Comparison of ENCODE assay signal across 15 cellular contexts in the genomic region with DNA sequence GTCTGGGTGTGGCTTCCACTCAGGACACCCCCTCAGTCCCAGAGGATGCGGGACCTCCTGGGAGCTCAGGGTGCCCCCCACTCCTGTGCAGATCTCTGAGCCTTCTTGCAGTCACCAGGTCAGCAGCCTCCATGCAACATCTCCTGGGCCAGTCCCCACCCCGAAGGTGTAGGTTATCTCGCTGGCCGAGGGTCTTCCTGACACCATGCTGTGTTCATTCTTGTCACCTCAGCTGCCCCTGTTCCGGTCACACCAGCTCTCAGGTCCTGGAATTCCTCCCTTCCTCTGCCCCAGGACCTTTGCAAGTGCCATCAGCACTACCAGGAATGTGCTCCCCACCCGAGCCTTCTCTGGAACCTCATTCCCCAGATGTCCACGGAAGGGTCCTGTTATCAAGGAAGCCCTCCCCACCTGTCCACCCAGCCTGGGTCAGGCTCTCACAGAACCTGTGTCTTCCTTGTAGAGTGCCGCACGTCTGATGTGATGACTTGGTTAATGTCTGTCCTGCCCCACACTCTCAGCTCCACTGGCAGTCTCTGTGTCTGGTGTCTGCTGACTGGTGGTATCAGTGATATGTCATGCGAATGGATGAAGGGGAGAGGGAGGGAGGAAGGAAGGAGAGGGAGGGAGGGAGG.
DNase-seq lines count a peak whose midpoint lies in the region; ATAC-seq and TF ChIP-seq lines count a peak whose summit lies in the region.
"Had no signal": no experiment of that assay in that cellular context is flagged by ENCODE, and none has a peak within 500 bp of the region (broad histone marks: within the 10 kb centered on the region; RNA-seq: fewer than 3 reads in every experiment).

No MANE protein-coding gene starts in this region.

- dilution Hi-C loops in IMR-90 (cut with HindIII; ENCODE audit: low sequenced_read_pairs, unreplicated experiment), result no loop called here

- CTCF ChIA-PET in IMR-90 (lab: Yijun Ruan, JAX), result no interaction called here
- CTCF ChIA-PET in T-cell (lab: Charles Lee), result no interaction called here

- no peak overlapping the region for H3K14ac ChIP-seq in IMR-90 (replicated peaks; ENCODE audit: low read depth, low read length)

- H2BK15ac ChIP-seq in IMR-90 (ENCODE audit: low read depth, low read length), result no peak overlapping the region

- H2AK9ac ChIP-seq in IMR-90 (replicated peaks; ENCODE audit: low read depth, low read length, poor library complexity), result no peak overlapping the region

- no peak overlapping the region for H2AK5ac ChIP-seq in IMR-90 (ENCODE audit: low read depth, low read length)

- H3K9ac ChIP-seq in IMR-90 (ENCODE audit: low read depth, low read length), result no peak overlapping the region

- H2AFZ ChIP-seq in IMR-90 (replicated peaks; ENCODE audit: low read length, poor library complexity), result peak overlapping the region; percentile 19

- DNase-seq in CD14-positive monocyte (ENCODE audit: low spot score) (peak; percentile 41), IMR-90 (no peak), lower lobe of right lung (peak; percentile 16), spleen (peak; percentile 24), T-cell (no peak)
- DNase-seq: Calu3; CD4-positive, alpha-beta T cell; DMS 273 treated with DMSO at 0.1 percent for 48 hours; GOT3; HFFc6 had no signal

- H3K79me1 ChIP-seq in IMR-90 (ENCODE audit: low read depth in 1 of 2, low read length in 2 of 2), result no peaks in the 10 kb centered on the region

- no peak overlapping the region for H4K91ac ChIP-seq in IMR-90 (ENCODE audit: insufficient read depth, low read depth, low read length)

- no peak overlapping the region for H4K5ac ChIP-seq in IMR-90 (ENCODE audit: low read depth, low read length)

- peaks cover 4 to 8% (median 5%) of the 10 kb centered on the region in 3 donors for H3K27me3 Mint-ChIP-seq in CD14-positive monocyte (ENCODE audit: low read depth in 3 of 3)
- peaks cover 15% of the 10 kb centered on the region in 2 donors for H3K27me3 Mint-ChIP-seq in T-cell

- POLR2A ChIA-PET in IMR-90 (lab: Charles Lee; ENCODE audit: unreplicated experiment) (no interaction called here), T-cell (lab: Charles Lee) (no interaction called here)

- H3K27ac ChIP-seq in IMR-90 (ENCODE audit: insufficient read depth, low read length) (no peak overlapping the region), lower lobe of right lung (no peak overlapping the region), spleen (no peak overlapping the region)
- H3K27ac ChIP-seq: A549 had no signal

- no peak overlapping the region for H3K18ac ChIP-seq in IMR-90 (ENCODE audit: low read depth, low read length)

- H3K27me3 ChIP-seq in IMR-90 (ENCODE audit: control insufficient read depth, insufficient read depth, low read length) (peaks cover 6% of the 10 kb centered on the region; the same call in 1 of the 2 replicates), lower lobe of right lung (ENCODE audit: low read depth) (peaks cover 22% of the 10 kb centered on the region), spleen (replicated peaks in 1 of 7) (peaks cover 0 to 38% (median 0%) of the 10 kb centered on the region in 7 donors)

- no peak overlapping the region for H3K23ac ChIP-seq in IMR-90 (ENCODE audit: low read depth, low read length)

- H3K4me2 ChIP-seq in IMR-90 (ENCODE audit: low read depth, low read length), result no peak overlapping the region
- H3K4me2 ChIP-seq: A549 had no signal

- TF ChIP-seq RAD21 in IMR-90 (IDR thresholded peaks at IDR 0.05; ENCODE audit: low read length), result no peak

- no peak for TF ChIP-seq POLR2A in IMR-90 (IDR thresholded peaks at IDR 0.05; ENCODE audit: low read depth, low read length)
- no peak for TF ChIP-seq POLR2A in spleen (IDR thresholded peaks at IDR 0.05)

- H2BK5ac ChIP-seq in IMR-90 (ENCODE audit: low read depth, low read length, poor library complexity, severe bottlenecking), result no peak overlapping the region

- in situ Hi-C loops in IMR-90 (cut with MboI; ENCODE audit: low sequenced_read_pairs), result no loop called here

- H3K4me1 ChIP-seq in IMR-90 (ENCODE audit: control insufficient read depth, insufficient read depth, low read length), result no peaks in the 10 kb centered on the region
- H3K4me1 ChIP-seq in lower lobe of right lung, result no peaks in the 10 kb centered on the region
- H3K4me1 ChIP-seq in spleen, result no peaks in the 10 kb centered on the region
- H3K4me1 ChIP-seq: A549, HAP-1 had no signal

- no peak for TF ChIP-seq CTCF in CD14-positive monocyte (IDR thresholded peaks at IDR 0.05)
- no peak for TF ChIP-seq CTCF in IMR-90 (conservative IDR thresholded peaks at IDR 0.05; ENCODE audit: low read depth, low read length)
- no peak for TF ChIP-seq CTCF in lower lobe of right lung (IDR thresholded peaks at IDR 0.05)
- no peak for TF ChIP-seq CTCF in spleen (IDR thresholded peaks at IDR 0.05 in 8 of 11, conservative IDR thresholded peaks at IDR 0.05 in 3 of 11)

- H3K9me3 ChIP-seq in IMR-90 (ENCODE audit: control insufficient read depth, insufficient read depth, low read length) (no peaks in the 10 kb centered on the region), lower lobe of right lung (no peaks in the 10 kb centered on the region), spleen (no peaks in the 10 kb centered on the region)
- H3K9me3 ChIP-seq: A549, HAP-1 had no signal

- no peak overlapping the region for H2BK20ac ChIP-seq in IMR-90 (ENCODE audit: low read depth, low read length)

- H3K56ac ChIP-seq in IMR-90 (ENCODE audit: extremely low read depth, insufficient read depth, low read length), result no peak overlapping the region

- peaks cover 0 to 75% (median 39%) of the 10 kb centered on the region in 7 donors for H3K9me3 Mint-ChIP-seq in CD14-positive monocyte
- no peaks in the 10 kb centered on the region for H3K9me3 Mint-ChIP-seq in T-cell
- H3K9me3 Mint-ChIP-seq: CD4-positive, alpha-beta T cell had no signal

- H3K4me3 ChIP-seq in IMR-90 (ENCODE audit: insufficient read depth, low read depth, low read length), result no peak overlapping the region
- H3K4me3 ChIP-seq in lower lobe of right lung, result no peak overlapping the region
- H3K4me3 ChIP-seq in spleen, result no peak overlapping the region
- H3K4me3 ChIP-seq: A549, HAP-1 had no signal

- H3K36me3 ChIP-seq in IMR-90 (ENCODE audit: control insufficient read depth, insufficient read depth, low read length) (no peaks in the 10 kb centered on the region), lower lobe of right lung (no peaks in the 10 kb centered on the region), spleen (no peaks in the 10 kb centered on the region)
- H3K36me3 ChIP-seq: HAP-1 had no signal

- H3K4me3 Mint-ChIP-seq in CD14-positive monocyte (no peak overlapping the region), T-cell (no peak overlapping the region)
- H3K4me3 Mint-ChIP-seq: CD4-positive, alpha-beta T cell; HFFc6 had no signal

- H3K4ac ChIP-seq in IMR-90 (ENCODE audit: low read depth, low read length), result no peak overlapping the region

- no peaks in the 10 kb centered on the region for H4K20me1 ChIP-seq in IMR-90 (ENCODE audit: insufficient read depth, low read length)

- no peaks in the 10 kb centered on the region for H3K9me1 ChIP-seq in IMR-90 (ENCODE audit: insufficient read depth, low read length)

- no peak for ATAC-seq in IMR-90 (ENCODE audit: low read depth)
- ATAC-seq in lower lobe of right lung, result no peak
- ATAC-seq in GM18502 (IDR thresholded peaks at IDR 0.05; ENCODE audit: poor library complexity, unreplicated experiment), result no peak
- no peak for ATAC-seq in GM21367 (IDR thresholded peaks at IDR 0.05; ENCODE audit: unreplicated experiment)
- no peak for ATAC-seq in T-cell (replicated peaks in 1 of 4)
- ATAC-seq: A549, HepG2 had no signal

- no TSS peak for BruUV-seq in IMR-90 (replicated peaks; lab: Mats Ljungman, UMichigan)

- H4K8ac ChIP-seq in IMR-90 (ENCODE audit: low read depth in 2 of 2, low read length in 2 of 2), result no peak overlapping the region

- intact Hi-C loops in CD14-positive monocyte (cut with micrococcal nuclease) (no loop called here), IMR-90 (cut with micrococcal nuclease) (no loop called here), lower lobe of right lung (cut with DNase I) (no loop called here), spleen (cut with DNase I; ENCODE audit: low total_unique reads) (no loop called here)

- H2BK120ac ChIP-seq in IMR-90 (ENCODE audit: low read depth, low read length), result no peak overlapping the region

- H3K27ac Mint-ChIP-seq in CD14-positive monocyte (no peak overlapping the region), T-cell (no peak overlapping the region)
- H3K27ac Mint-ChIP-seq: CD4-positive, alpha-beta T cell; HFFc6 had no signal

- WGBS in IMR-90 (ENCODE audit: extremely low coverage in 2 of 2, insufficient read length in 1 of 2), 2 experiments, result 49% methylated on average over 3 of the region's 10 CpGs; no CpG with 5 or more reads in 1 of the 2 experiments
- 69 to 80% (median 72%) methylated on average over 10 of the region's 10 CpGs for WGBS in spleen, 5 donors

- H3K36me3 Mint-ChIP-seq in CD14-positive monocyte, result no peaks in the 10 kb centered on the region
- no peaks in the 10 kb centered on the region for H3K36me3 Mint-ChIP-seq in T-cell

- H3K4me1 Mint-ChIP-seq in CD14-positive monocyte (no peaks in the 10 kb centered on the region), T-cell (no peaks in the 10 kb centered on the region)

TF ChIP-seq in IMR-90, 13 proteins besides CTCF, POLR2A, EP300 and RAD21 (continues in another document):
- TF ChIP-seq RCOR1 (IDR thresholded peaks at IDR 0.05; ENCODE audit: insufficient replicate concordance, low read length), result no peak
- TF ChIP-seq, protein P1, sequence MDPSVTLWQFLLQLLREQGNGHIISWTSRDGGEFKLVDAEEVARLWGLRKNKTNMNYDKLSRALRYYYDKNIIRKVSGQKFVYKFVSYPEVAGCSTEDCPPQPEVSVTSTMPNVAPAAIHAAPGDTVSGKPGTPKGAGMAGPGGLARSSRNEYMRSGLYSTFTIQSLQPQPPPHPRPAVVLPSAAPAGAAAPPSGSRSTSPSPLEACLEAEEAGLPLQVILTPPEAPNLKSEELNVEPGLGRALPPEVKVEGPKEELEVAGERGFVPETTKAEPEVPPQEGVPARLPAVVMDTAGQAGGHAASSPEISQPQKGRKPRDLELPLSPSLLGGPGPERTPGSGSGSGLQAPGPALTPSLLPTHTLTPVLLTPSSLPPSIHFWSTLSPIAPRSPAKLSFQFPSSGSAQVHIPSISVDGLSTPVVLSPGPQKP (IDR thresholded peaks at IDR 0.05; ENCODE audit: borderline replicate concordance, low read depth, low read length), result no peak
- TF ChIP-seq FOS (IDR thresholded peaks at IDR 0.05; ENCODE audit: low read depth, low read length), result no peak
- no peak for TF ChIP-seq BHLHE40 (IDR thresholded peaks at IDR 0.05; ENCODE audit: low read depth, low read length)
- no peak for TF ChIP-seq MAZ (IDR thresholded peaks at IDR 0.05; ENCODE audit: borderline replicate concordance, low read depth, low read length)
- TF ChIP-seq CEBPB (IDR thresholded peaks at IDR 0.05; ENCODE audit: low read depth, low read length), result no peak

Comparison
In these comparisons a context has a peak if more than half of its experiments do, and no peak if none do; other contexts are left out.
1. DNase-seq: peak in CD14-positive monocyte (single experiment), lower lobe of right lung (single experiment) and spleen (single experiment); none in IMR-90 (single experiment) and T-cell (0 of 34).